25 cellular contexts compared by ENCODE assay signal in the genomic region with DNA sequence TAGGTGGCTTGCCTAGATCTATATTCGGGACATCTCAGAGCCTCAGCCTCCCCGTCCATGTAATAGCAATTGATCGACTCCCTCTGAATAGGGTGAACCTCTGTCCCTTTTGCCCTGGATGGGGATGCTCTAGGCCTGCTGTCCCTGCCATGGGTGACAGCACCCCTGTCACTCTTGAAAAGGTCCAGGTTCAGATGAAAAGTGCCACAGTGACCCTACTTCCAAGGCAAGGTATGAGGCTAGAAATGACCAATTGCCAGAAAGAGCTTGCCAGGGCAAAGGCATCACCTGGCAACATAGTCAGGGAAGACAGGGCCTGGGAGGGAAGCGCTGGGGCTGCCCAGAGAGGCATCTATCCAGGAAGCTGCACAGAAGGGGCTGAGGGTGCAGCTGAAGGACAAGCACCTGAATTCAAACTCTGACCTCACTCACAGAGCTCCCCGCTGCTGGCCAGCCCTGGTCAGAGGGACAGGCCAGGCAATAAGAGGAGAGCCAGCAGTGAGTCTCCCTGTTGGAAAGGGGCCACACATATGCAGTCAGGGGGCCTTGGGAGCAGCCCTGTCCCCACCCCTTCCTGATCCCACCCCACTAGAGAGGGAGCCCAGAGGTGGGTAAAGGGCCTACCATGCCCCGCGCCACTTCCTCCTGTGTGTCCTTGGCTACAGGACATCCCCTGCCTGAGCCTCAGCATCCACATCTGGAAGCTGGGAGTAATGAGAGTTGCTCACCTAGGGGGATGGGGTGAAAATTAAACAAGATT. TPM values are rescaled to one million over a fixed set of nuclear protein-coding genes. Genes with fewer than 3 reads are reported as not detected.
DNase-seq lines count a peak whose midpoint lies in the region; ATAC-seq and TF ChIP-seq lines count a peak whose summit lies in the region.
"Had no signal": no experiment of that assay in that cellular context is flagged by ENCODE, and none has a peak within 500 bp of the region (broad histone marks: within the 10 kb centered on the region; RNA-seq: fewer than 3 reads in every experiment).

No MANE protein-coding gene starts in this region.

- H3K18ac ChIP-seq in neuronal stem cell (ENCODE audit: low read length), result no peak overlapping the region

- no peak overlapping the region for H4K91ac ChIP-seq in neuronal stem cell (ENCODE audit: low read depth, low read length, poor library complexity)

- no peak overlapping the region for H4K8ac ChIP-seq in neuronal stem cell (ENCODE audit: low read depth, low read length)

- H3K14ac ChIP-seq in neuronal stem cell (ENCODE audit: low read length), result no peak overlapping the region

- H3K23ac ChIP-seq in neuronal stem cell (ENCODE audit: low read depth, low read length, poor library complexity), result no peak overlapping the region

- H3K9me3 ChIP-seq in endodermal cell (ENCODE audit: control insufficient read depth, low read length) (no peaks in the 10 kb centered on the region), neuronal stem cell (replicated peaks in 1 of 2; ENCODE audit: control insufficient read depth in 2 of 2, insufficient read depth in 1 of 2, low read depth in 1 of 2, low read length in 2 of 2) (peaks cover 0 to 2% of the 10 kb centered on the region in 2 donors)
- H3K9me3 ChIP-seq: Caco-2, HAP-1 had no signal

- peaks cover 2 to 20% (median 4%) of the 10 kb centered on the region in 3 donors for H3K27me3 Mint-ChIP-seq in CD14-positive monocyte (ENCODE audit: low read depth in 3 of 3)
- H3K27me3 Mint-ChIP-seq in endodermal cell (ENCODE audit: insufficient read depth), result peaks cover 16% of the 10 kb centered on the region

- H2BK120ac ChIP-seq in neuronal stem cell (ENCODE audit: low read depth, low read length), result no peak overlapping the region

- H3K79me1 ChIP-seq in neuronal stem cell (ENCODE audit: low read depth, low read length), result no peaks in the 10 kb centered on the region

- peak; percentile 52 for DNase-seq in activated CD8-positive, alpha-beta memory T cell treated with anti-CD3 and anti-CD28 coated beads for 24 hours
- DNase-seq in activated CD8-positive, alpha-beta memory T cell treated with anti-CD3 and anti-CD28 coated beads, Interleukin-2, amount 50 U/mL, for 4 hours, result no peak
- DNase-seq in CD14-positive monocyte (ENCODE audit: low spot score), result peak; percentile 38
- peak; percentile 19 for DNase-seq in endodermal cell
- DNase-seq in neuronal stem cell (ENCODE audit: low spot score), result no peak
- no peak for DNase-seq in lower leg skin (ENCODE audit: low spot score in 2 of 2)
- no peak for DNase-seq in NCI-H2171 treated with DMSO at 0.1 percent for 48 hours (lab: John Stamatoyannopoulos, UW)
- DNase-seq: 8988T; Caco-2; CD4-positive, CD25-positive, alpha-beta regulatory T cell; DMS153; GDM1; IMR-90; Karpas-422; NCI-H1417 treated with DMSO at 0.1 percent for 48 hours; NCI-H187 treated with DMSO at 0.1 percent for 48 hours; NCI-H345; NCI-H524 treated with DMSO at 0.1 percent for 48 hours had no signal

- H2AFZ ChIP-seq in neuronal stem cell (ENCODE audit: low read length), result no peak overlapping the region

- no peak overlapping the region for H3K4me3 ChIP-seq in endodermal cell (ENCODE audit: low read length)
- H3K4me3 ChIP-seq in neuronal stem cell (ENCODE audit: low read length in 2 of 2), result no peak overlapping the region
- no peak overlapping the region for H3K4me3 ChIP-seq in lower leg skin (ENCODE audit: low read depth, poor library complexity, severe bottlenecking)
- H3K4me3 ChIP-seq: HAP-1 had no signal

- H3K4me1 ChIP-seq in endodermal cell (ENCODE audit: control insufficient read depth, insufficient read depth, low read length), result no peaks in the 10 kb centered on the region
- peaks cover 0 to 12% of the 10 kb centered on the region in 2 donors for H3K4me1 ChIP-seq in neuronal stem cell (ENCODE audit: control insufficient read depth in 2 of 2, insufficient read depth in 1 of 2, low read depth in 1 of 2, low read length in 2 of 2)
- H3K4me1 ChIP-seq: HAP-1 had no signal

- intact Hi-C loops in CD14-positive monocyte (cut with micrococcal nuclease), result loop anchor here in 1 of 2 donors (10.0 kb wide), 1 partner anchor 194 kb away; the partner anchor contains the start of gene SUN2
- intact Hi-C loops in lower leg skin (cut with DNase I; ENCODE audit: low total_unique reads), result no loop called here

- WGBS in endodermal cell (ENCODE audit: insufficient coverage in 1 of 2, insufficient read length in 1 of 2), 2 experiments, result 89 to 94% methylated on average over 7 of the region's 7 CpGs
- WGBS in neuronal stem cell (ENCODE audit: extremely low coverage in 2 of 2, insufficient read length in 2 of 2, insufficient replicate concordance in 1 of 2), 2 donors, result no CpG with 5 or more reads among the region's 7 CpGs
- WGBS in lower leg skin, 2 donors, result 91 to 95% methylated on average over 7 of the region's 7 CpGs

- H3K4ac ChIP-seq in neuronal stem cell (ENCODE audit: low read length), result no peak overlapping the region

- TF ChIP-seq CTCF in CD14-positive monocyte (IDR thresholded peaks at IDR 0.05) (no peak), endodermal cell (conservative IDR thresholded peaks at IDR 0.05) (no peak), lower leg skin (IDR thresholded peaks at IDR 0.05) (no peak)

- no peak overlapping the region for H2BK12ac ChIP-seq in neuronal stem cell (ENCODE audit: low read length)

- no peak overlapping the region for H3K4me3 Mint-ChIP-seq in CD14-positive monocyte
- H3K4me3 Mint-ChIP-seq in endodermal cell, result no peak overlapping the region
- H3K4me3 Mint-ChIP-seq: B cell; CD4-positive, CD25-positive, alpha-beta regulatory T cell had no signal

- H3K36me3 ChIP-seq in endodermal cell (ENCODE audit: control insufficient read depth, insufficient read depth, low read length), result no peaks in the 10 kb centered on the region
- H3K36me3 ChIP-seq in neuronal stem cell (replicated peaks in 1 of 2; ENCODE audit: control insufficient read depth in 2 of 2, insufficient read depth in 2 of 2, low read length in 2 of 2), result no peaks in the 10 kb centered on the region
- H3K36me3 ChIP-seq: HAP-1 had no signal

- H2BK15ac ChIP-seq in neuronal stem cell (ENCODE audit: low read length), result peak overlapping the region; percentile 30

- H3K9ac ChIP-seq in endodermal cell (ENCODE audit: extremely low read depth, low read length, poor library complexity, severe bottlenecking), result no peak overlapping the region
- H3K9ac ChIP-seq in neuronal stem cell (ENCODE audit: low read depth, low read length, poor library complexity), result no peak overlapping the region

- H3K4me1 Mint-ChIP-seq in CD14-positive monocyte, result peaks cover 88% of the 10 kb centered on the region
- H3K4me1 Mint-ChIP-seq in endodermal cell, result no peaks in the 10 kb centered on the region

- no peak for TF ChIP-seq POLR2A in lower leg skin (IDR thresholded peaks at IDR 0.05)

- H3K27ac Mint-ChIP-seq in CD14-positive monocyte (peak overlapping the region; percentile 70 to 99 (median 93)), endodermal cell (no peak overlapping the region)
- H3K27ac Mint-ChIP-seq: B cell; CD4-positive, CD25-positive, alpha-beta regulatory T cell had no signal

- peak overlapping the region; percentile 76 for H2AK5ac ChIP-seq in neuronal stem cell (ENCODE audit: low read depth, low read length)

- no peak for ATAC-seq in GM19395 (IDR thresholded peaks at IDR 0.05; ENCODE audit: unreplicated experiment)

- peaks cover 13% of the 10 kb centered on the region in 2 donors for H3K36me3 Mint-ChIP-seq in CD14-positive monocyte
- no peaks in the 10 kb centered on the region for H3K36me3 Mint-ChIP-seq in endodermal cell (ENCODE audit: low read depth)

- H3K9me3 Mint-ChIP-seq in CD14-positive monocyte (peaks cover 0 to 5% (median 4%) of the 10 kb centered on the region in 7 donors), endodermal cell (no peaks in the 10 kb centered on the region)
- H3K9me3 Mint-ChIP-seq: CD4-positive, CD25-positive, alpha-beta regulatory T cell had no signal

- H3K4me2 ChIP-seq in neuronal stem cell (ENCODE audit: insufficient read depth, low read length, poor library complexity, severe bottlenecking), result no peak overlapping the region

- H3K27ac ChIP-seq in endodermal cell (ENCODE audit: low read depth, low read length) (no peak overlapping the region), neuronal stem cell (replicated peaks; ENCODE audit: low read length) (no peak overlapping the region)
- H3K27ac ChIP-seq: RWPE1 had no signal

- no peak overlapping the region for H2BK5ac ChIP-seq in neuronal stem cell (ENCODE audit: low read length)

- H3K27me3 ChIP-seq in endodermal cell (ENCODE audit: control insufficient read depth, insufficient read depth, low read length, poor library complexity, severe bottlenecking) (no peaks in the 10 kb centered on the region), neuronal stem cell (ENCODE audit: control insufficient read depth in 3 of 3, insufficient read depth in 3 of 3, low read depth in 1 of 3, low read length in 3 of 3) (peaks cover 0 to 66% (median 0%) of the 10 kb centered on the region in 3 experiments)

RNA-seq across cellular contexts. Expression of gene APOBEC3A, which starts 9.0 kb away (rescaled TPM):
- 100 to 1,000 TPM; 233 to 247 TPM for polyA plus RNA-seq in CD14-positive monocyte
- total RNA-seq in endodermal cell (not detected), lower leg skin (under 1 TPM in 2 of 4 donors, not detected in 2; 0.29 to 0.39 TPM)
- polyA plus RNA-seq in endodermal cell (2013, experiment 1 of 2), result 0.28 TPM
- polyA plus RNA-seq in endodermal cell (2013, experiment 2 of 2), result not detected
- polyA plus RNA-seq in neuronal stem cell (2013, experiment 1 of 2), result not detected
- not detected for polyA plus RNA-seq in neuronal stem cell (2013, experiment 2 of 2)
- total RNA-seq: B cell; Caco-2; CD4-positive, CD25-positive, alpha-beta regulatory T cell; Daoy; IMR-90; MCF 10A had no signal
- polyA plus RNA-seq: AG04450, IMR-90 had no signal

RNA-seq across cellular contexts. Expression of gene APOBEC3B, which starts 33.8 kb away (rescaled TPM):
- 10 to 100 TPM in 1 of 2 donors, under 1 TPM in 1; 0.40 to 12.6 TPM for polyA plus RNA-seq in CD14-positive monocyte
- total RNA-seq in endodermal cell, result 1 to 10 TPM; 4.1 to 5.4 TPM
- 2.2 TPM for polyA plus RNA-seq in endodermal cell (2013, experiment 1 of 2)
- polyA plus RNA-seq in endodermal cell (2013, experiment 2 of 2), result 3.0 TPM
- 2.9 TPM for polyA plus RNA-seq in neuronal stem cell (2013, experiment 1 of 2)
- 2.8 TPM for polyA plus RNA-seq in neuronal stem cell (2013, experiment 2 of 2)
- total RNA-seq in lower leg skin, result 1 to 10 TPM in 1 of 4 donors, under 1 TPM in 2, not detected in 1; 0.15 to 2.4 (median 0.21) TPM

Comparison
In these comparisons a context has a peak if more than half of its experiments do, and no peak if none do; other contexts are left out.
1. DNase-seq: peak in activated CD8-positive, alpha-beta memory T cell treated with anti-CD3 and anti-CD28 coated beads for 24 hours (single experiment), CD14-positive monocyte (single experiment) and endodermal cell (single experiment); none in activated CD8-positive, alpha-beta memory T cell treated with anti-CD3 and anti-CD28 coated beads, Interleukin-2, amount 50 U/mL, for 4 hours (single experiment), neuronal stem cell (single experiment), lower leg skin (0 of 2) and NCI-H2171 treated with DMSO at 0.1 percent for 48 hours (single experiment).